ENCODE assay signal across 1 cellular context in genomic region chr17:29005936-29006438, GRCh38.
A peak's percentile ranks its signal among the peaks of the same experiment; 100 is the strongest.
TF ChIP-seq lines count a peak whose summit lies in the region.

SEZ6 (minus strand) TSS chr17:29006033; CDS start chr17:29005869, 164 bp downstream.

TF ChIP-seq in HepG2, 621 proteins besides CTCF, POLR2A, EP300 and RAD21 (continued from another document and continues in another):
- TF ChIP-seq ZNF280D (CRISPR knock-in tag; IDR thresholded peaks at IDR 0.05) = peak; percentile 55; the same call in 1 of the 2 replicates
- peak; percentile 60; the same call in 1 of the 2 replicates for TF ChIP-seq MYC (CRISPR knock-in tag; IDR thresholded peaks at IDR 0.05; ENCODE audit: borderline replicate concordance)
- TF ChIP-seq ZGPAT (CRISPR knock-in tag; IDR thresholded peaks at IDR 0.05) = peak; percentile 79; the same call in 1 of the 2 replicates
- TF ChIP-seq ZNF44 (CRISPR knock-in tag; IDR thresholded peaks at IDR 0.05) = no peak
- no peak for TF ChIP-seq DPF2 (CRISPR knock-in tag; IDR thresholded peaks at IDR 0.05; ENCODE audit: borderline replicate concordance, low read depth)
- peak; percentile 54; the same call in 1 of the 2 replicates for TF ChIP-seq ZNF609 (CRISPR knock-in tag; IDR thresholded peaks at IDR 0.05; ENCODE audit: borderline replicate concordance)
- no peak for TF ChIP-seq SMAD1 (CRISPR knock-in tag; IDR thresholded peaks at IDR 0.05; ENCODE audit: borderline replicate concordance, low read depth)
- TF ChIP-seq PITX1 (CRISPR knock-in tag; IDR thresholded peaks at IDR 0.05) = peak; percentile 56; the same call in 1 of the 2 replicates
- no peak for TF ChIP-seq HCFC1 (IDR thresholded peaks at IDR 0.05; ENCODE audit: low read depth, low read length)
- TF ChIP-seq ZSCAN22 (CRISPR knock-in tag; IDR thresholded peaks at IDR 0.05) = no peak
- TF ChIP-seq TBL1XR1 (IDR thresholded peaks at IDR 0.05; ENCODE audit: borderline replicate concordance, low read length, partially characterized antibody) = no peak
- TF ChIP-seq ZBTB37 (CRISPR knock-in tag; IDR thresholded peaks at IDR 0.05) = no peak
- TF ChIP-seq DZIP1 (CRISPR knock-in tag; IDR thresholded peaks at IDR 0.05) = no peak; the same call in 1 of the 2 replicates
- TF ChIP-seq MED1 (CRISPR knock-in tag; IDR thresholded peaks at IDR 0.05) = peak; percentile 83
- peak; percentile 89; the same call in 1 of the 2 replicates for TF ChIP-seq HINFP (CRISPR knock-in tag; IDR thresholded peaks at IDR 0.05; ENCODE audit: low read depth)
- TF ChIP-seq SRSF1 (optimal IDR thresholded peaks at IDR 0.05; ENCODE audit: low read depth, low read length) = no peak
- no peak for TF ChIP-seq ZNF513 (CRISPR knock-in tag; conservative IDR thresholded peaks at IDR 0.05)
- peak; percentile 59; the same call in 1 of the 3 replicates for TF ChIP-seq MXI1 (IDR thresholded peaks at IDR 0.05; ENCODE audit: borderline replicate concordance, low read depth, low read length)
- TF ChIP-seq ZNF550 (CRISPR knock-in tag; IDR thresholded peaks at IDR 0.05; ENCODE audit: borderline replicate concordance) = no peak
- peak; percentile 93; the same call in 1 of the 2 replicates for TF ChIP-seq GLI4 (CRISPR knock-in tag; IDR thresholded peaks at IDR 0.05; ENCODE audit: borderline replicate concordance)
- peak; percentile 79 for TF ChIP-seq RARA (CRISPR knock-in tag; IDR thresholded peaks at IDR 0.05)
- TF ChIP-seq PLRG1 (conservative IDR thresholded peaks at IDR 0.05) = no peak
- TF ChIP-seq SAFB2 (CRISPR knock-in tag; IDR thresholded peaks at IDR 0.05; ENCODE audit: borderline replicate concordance, low read depth) = no peak
- TF ChIP-seq PHF5A (CRISPR knock-in tag; IDR thresholded peaks at IDR 0.05; ENCODE audit: low read depth, unreplicated experiment) = no peak
- no peak for TF ChIP-seq GPBP1L1 (CRISPR knock-in tag; IDR thresholded peaks at IDR 0.05)
- peak; percentile 96 for TF ChIP-seq ZNF83 (CRISPR knock-in tag; IDR thresholded peaks at IDR 0.05; ENCODE audit: borderline replicate concordance)
- TF ChIP-seq ZNF710 (CRISPR knock-in tag; IDR thresholded peaks at IDR 0.05; ENCODE audit: borderline replicate concordance) = 0 out of 2 replicates have a peak, but pooled peaks have one; percentile 45
- TF ChIP-seq FOXK1 (CRISPR knock-in tag; IDR thresholded peaks at IDR 0.05; ENCODE audit: borderline replicate concordance, low read depth) = peak; percentile 59; the same call in 1 of the 2 replicates
- peak; percentile 91 for TF ChIP-seq IRF2 (CRISPR knock-in tag; IDR thresholded peaks at IDR 0.05)
- no peak for TF ChIP-seq THYN1 (CRISPR knock-in tag; IDR thresholded peaks at IDR 0.05; ENCODE audit: borderline replicate concordance, low read depth)
- TF ChIP-seq ETV6 (CRISPR knock-in tag; conservative IDR thresholded peaks at IDR 0.05) = peak; percentile 97
- no peak for TF ChIP-seq NR3C1 (CRISPR knock-in tag; IDR thresholded peaks at IDR 0.05)
